9 cellular contexts compared by ENCODE assay signal in genomic region chr2:102070058-102070642, GRCh38.
DNase-seq lines count a peak whose midpoint lies in the region; ATAC-seq and TF ChIP-seq lines count a peak whose summit lies in the region.
"Had no signal": no experiment of that assay in that cellular context is flagged by ENCODE, and none has a peak within 500 bp of the region (broad histone marks: within the 10 kb centered on the region; RNA-seq: fewer than 3 reads in every experiment).

No MANE protein-coding gene starts in this region.

- no peak overlapping the region for H3K4me3 ChIP-seq in BJ (ENCODE audit: low read depth, low read length)
- H3K4me3 ChIP-seq in adipocyte (ENCODE audit: low read length): peak overlapping the region; percentile 69
- H3K4me3 ChIP-seq in heart left ventricle: peak overlapping the region in 8 of 12 donors; percentile 0 to 38 (median 18)
- H3K4me3 ChIP-seq in trophoblast cell (ENCODE audit: low read depth, low read length): no peak overlapping the region

- no peak overlapping the region for H2BK120ac ChIP-seq in trophoblast cell (ENCODE audit: insufficient read depth, low read length, poor library complexity)

- TF ChIP-seq CTCF in BJ (IDR thresholded peaks at IDR 0.05; ENCODE audit: insufficient read depth, low read depth, low read length) (0 out of 2 replicates have a peak, but pooled peaks have one; percentile 10), heart left ventricle (IDR thresholded peaks at IDR 0.05) (peak in 6 of 12 donors; percentile 17 to 42 (median 34))

- H4K91ac ChIP-seq in trophoblast cell (ENCODE audit: low read depth, low read length): peak overlapping the region; percentile 20

- no peak overlapping the region for H3K14ac ChIP-seq in trophoblast cell (ENCODE audit: low read length)

- H3K4me1 ChIP-seq in adipocyte (ENCODE audit: control insufficient read depth, insufficient read depth, low read length) (peaks cover 40% of the 10 kb centered on the region), heart left ventricle (peaks cover 0 to 41% (median 26%) of the 10 kb centered on the region in 12 donors), trophoblast cell (ENCODE audit: control insufficient read depth in 1 of 2, insufficient read depth in 2 of 2, low read length in 2 of 2) (peaks cover 10% of the 10 kb centered on the region in 2 experiments)

- no peak overlapping the region for H2BK5ac ChIP-seq in trophoblast cell (ENCODE audit: low read depth, low read length, poor library complexity)

- peak overlapping the region; percentile 39 for H4K8ac ChIP-seq in trophoblast cell (ENCODE audit: low read depth, low read length)

- ATAC-seq in heart left ventricle (peak; percentile 94 to 98 (median 96)), HG03521 (IDR thresholded peaks at IDR 0.05; ENCODE audit: unreplicated experiment) (no peak)

- no peaks in the 10 kb centered on the region for H3K79me2 ChIP-seq in trophoblast cell (ENCODE audit: control insufficient read depth, insufficient read depth, low read length, poor library complexity)

- no peak overlapping the region for H4K12ac ChIP-seq in trophoblast cell (ENCODE audit: low read depth, low read length)

- peak overlapping the region; percentile 53 for H2BK12ac ChIP-seq in trophoblast cell (ENCODE audit: low read length)

- WGBS in heart left ventricle, 4 donors: 15 to 21% (median 17%) methylated on average over 8 of the region's 8 CpGs
- no CpG with 5 or more reads among the region's 8 CpGs for WGBS in trophoblast cell (ENCODE audit: extremely low coverage, insufficient coverage, insufficient read length)

- H3K4ac ChIP-seq in trophoblast cell (ENCODE audit: low read depth, low read length): no peak overlapping the region

- H3K36me3 ChIP-seq in BJ (ENCODE audit: control insufficient read depth, insufficient read depth, low read length): no peaks in the 10 kb centered on the region
- H3K36me3 ChIP-seq in adipocyte (ENCODE audit: control insufficient read depth, insufficient read depth, low read length, severe bottlenecking): no peaks in the 10 kb centered on the region
- no peaks in the 10 kb centered on the region for H3K36me3 ChIP-seq in heart left ventricle
- no peaks in the 10 kb centered on the region for H3K36me3 ChIP-seq in trophoblast cell (ENCODE audit: control insufficient read depth in 1 of 2, insufficient read depth in 2 of 2, low read length in 2 of 2)

- no peak overlapping the region for H2AK5ac ChIP-seq in trophoblast cell (ENCODE audit: low read length)

- DNase-seq in BJ (ENCODE audit: low read depth) (no peak), adipocyte (ENCODE audit: low read depth) (no peak), heart left ventricle (peak; percentile 90 to 95 (median 92)), trophoblast cell (no peak), NCI-H510A (lab: John Stamatoyannopoulos, UW) (no peak), NOMO-1 (lab: John Stamatoyannopoulos, UW; ENCODE audit: unreplicated experiment in 2 of 2) (no peak)
- DNase-seq in activated naive CD4-positive, alpha-beta T cell treated with anti-CD3 and anti-CD28 coated beads, Interleukin-2, amount 50 U/mL, for 16 hours: no peak
- DNase-seq: T-helper 2 cell had no signal

- peak in 1 of 2 donors; percentile 22 for TF ChIP-seq POLR2A in heart left ventricle (IDR thresholded peaks at IDR 0.05)

- H3K79me1 ChIP-seq in trophoblast cell (ENCODE audit: low read length): peaks cover 6% of the 10 kb centered on the region

- no peak overlapping the region for H2AFZ ChIP-seq in trophoblast cell (ENCODE audit: insufficient read depth, low read length, poor library complexity)

- POLR2A ChIA-PET in BJ (lab: Charles Lee): no interaction called here

- H3K9ac ChIP-seq in adipocyte (ENCODE audit: low read length): peak overlapping the region; percentile 85
- no peak overlapping the region for H3K9ac ChIP-seq in trophoblast cell (ENCODE audit: low read length)

- peak overlapping the region; percentile 36 to 86 (median 74) for H3K27ac ChIP-seq in heart left ventricle
- H3K27ac ChIP-seq in trophoblast cell (ENCODE audit: low read depth, low read length): no peak overlapping the region

- intact Hi-C loops in heart left ventricle (cut with DNase I): loop anchor here in 2 of 10 donors (5.0 kb wide), 2 partner anchors 37 to 72 kb away; partner anchors contain the start of gene IL1R1 (in 1 of the 2)

- H3K9me3 ChIP-seq in adipocyte (ENCODE audit: control insufficient read depth, low read length): no peaks in the 10 kb centered on the region
- H3K9me3 ChIP-seq in heart left ventricle: no peaks in the 10 kb centered on the region
- peaks cover 4% of the 10 kb centered on the region for H3K9me3 ChIP-seq in trophoblast cell (ENCODE audit: insufficient read depth, low read depth, low read length)

- H3K27me3 ChIP-seq in BJ (ENCODE audit: control insufficient read depth, insufficient read depth, low read length) (no peaks in the 10 kb centered on the region), adipocyte (replicated peaks; ENCODE audit: control insufficient read depth, insufficient read depth, low read length) (no peaks in the 10 kb centered on the region), heart left ventricle (no peaks in the 10 kb centered on the region), trophoblast cell (ENCODE audit: insufficient read depth, low read length) (no peaks in the 10 kb centered on the region)

- CTCF ChIA-PET in BJ (lab: Yijun Ruan, JAX): interaction anchor here (0.7 to 1.4 kb wide), 4 partner anchors 9 to 96 kb away, joined by 3 to 5 read pairs (median 4); no protein-coding TSS in a partner anchor

- no peak overlapping the region for H3K4me2 ChIP-seq in trophoblast cell (ENCODE audit: low read length)

- no peak overlapping the region for H3K18ac ChIP-seq in trophoblast cell (ENCODE audit: low read length)

- no peak overlapping the region for H3K23ac ChIP-seq in trophoblast cell (ENCODE audit: low read length)

Comparison
In these comparisons a context has a peak if more than half of its experiments do, and no peak if none do; other contexts are left out.
1. DNase-seq: peak in heart left ventricle (5 of 5); none in BJ (single experiment), adipocyte (single experiment), trophoblast cell (0 of 2), NCI-H510A (single experiment), activated naive CD4-positive, alpha-beta T cell treated with anti-CD3 and anti-CD28 coated beads, Interleukin-2, amount 50 U/mL, for 16 hours (single experiment) and NOMO-1 (0 of 2).
2. H3K4me3 ChIP-seq: peak in adipocyte (single experiment) and heart left ventricle (8 of 12); none in BJ (single experiment) and trophoblast cell (single experiment).